In genomic region chr10:18164093-18164492, GRCh38 we compare ENCODE assay signal across 20 cellular contexts. TPM values are rescaled to one million over a fixed set of nuclear protein-coding genes. Genes with fewer than 3 reads are reported as not detected.
DNase-seq lines count a peak whose midpoint lies in the region; ATAC-seq and TF ChIP-seq lines count a peak whose summit lies in the region.
"Had no signal": no experiment of that assay in that cellular context is flagged by ENCODE, and none has a peak within 500 bp of the region (broad histone marks: within the 10 kb centered on the region; RNA-seq: fewer than 3 reads in every experiment).

No MANE protein-coding gene starts in this region.

- H3K36me3 ChIP-seq in H7 (replicated peaks; ENCODE audit: control insufficient read depth, insufficient read depth, low read length): no peaks in the 10 kb centered on the region
- H3K36me3 ChIP-seq: adrenal gland, SJSA1, suprapubic skin had no signal

- DNase-seq in AG09319 (ENCODE audit: extremely low read depth, low read depth): peak; percentile 69
- DNase-seq in OCI-M1 (lab: John Stamatoyannopoulos, UW): peak; percentile 3
- peak; percentile 98 for DNase-seq in fibroblast of mammary gland (ENCODE audit: low read depth)
- peak; percentile 7 for DNase-seq in myocyte (ENCODE audit: low read depth)
- no peak for DNase-seq in H7
- no peak for DNase-seq in NCI-H2171 treated with DMSO at 0.1 percent for 48 hours (lab: John Stamatoyannopoulos, UW)
- no peak for DNase-seq in NCI-H146 treated with DMSO at 0.1 percent for 48 hours (lab: John Stamatoyannopoulos, UW; ENCODE audit: unreplicated experiment)
- DNase-seq: activated CD4-positive, alpha-beta T cell treated with anti-CD3 and anti-CD28 coated beads for 1 hour; DND-41; head of caudate nucleus; NCI-H2029 treated with DMSO at 0.1 percent for 48 hours; NCI-H526; PC-9; stimulated activated CD4-positive, alpha-beta T cell treated with anti-CD3 and anti-CD28 coated beads, Interleukin-1b, Interleukin-23, amount 100 ng/mL, for 48 hours; T-helper 9 cell had no signal

- TF ChIP-seq CTCF in AG09319 (IDR thresholded peaks at IDR 0.05; ENCODE audit: low read depth, low read length): no peak
- TF ChIP-seq CTCF in fibroblast of mammary gland (conservative IDR thresholded peaks at IDR 0.05; ENCODE audit: control insufficient read depth, insufficient read depth, low read depth, low read length): no peak

- ATAC-seq in GM18519 (IDR thresholded peaks at IDR 0.05; ENCODE audit: low FRiP score, unreplicated experiment): no peak
- ATAC-seq: HepG2 had no signal

- no peaks in the 10 kb centered on the region for H3K27me3 ChIP-seq in H7 (ENCODE audit: control insufficient read depth, insufficient read depth, low read length)
- H3K27me3 ChIP-seq: adrenal gland, SJSA1, suprapubic skin had no signal

- H3K4me3 ChIP-seq in fibroblast of mammary gland (ENCODE audit: control insufficient read depth, low read depth, low read length) (no peak overlapping the region), H7 (ENCODE audit: insufficient read depth, low read depth, low read length) (no peak overlapping the region)
- H3K4me3 ChIP-seq: adrenal gland, PC-9, SJSA1, suprapubic skin had no signal

RNA-seq across cellular contexts. Expression of gene CACNB2, which starts 23.9 kb away (rescaled TPM):
- not detected in 2 replicates for total RNA-seq in myocyte
- 0.15 TPM for polyA plus RNA-seq in myocyte (2012)
- total RNA-seq in H7 (2014; rRNA removed; shearing (Covaris generic)): 1.0 and 2.2 TPM in 2 replicates
- total RNA-seq: HepG2, PC-9, SJSA1 had no signal
- polyA plus RNA-seq: HepG2 had no signal

Comparison
In these comparisons a context has a peak if more than half of its experiments do, and no peak if none do; other contexts are left out.
1. DNase-seq: peak in AG09319 (single experiment), OCI-M1 (single experiment), fibroblast of mammary gland (single experiment) and myocyte (single experiment); none in H7 (single experiment), NCI-H2171 treated with DMSO at 0.1 percent for 48 hours (single experiment) and NCI-H146 treated with DMSO at 0.1 percent for 48 hours (single experiment).